In the genomic region with DNA sequence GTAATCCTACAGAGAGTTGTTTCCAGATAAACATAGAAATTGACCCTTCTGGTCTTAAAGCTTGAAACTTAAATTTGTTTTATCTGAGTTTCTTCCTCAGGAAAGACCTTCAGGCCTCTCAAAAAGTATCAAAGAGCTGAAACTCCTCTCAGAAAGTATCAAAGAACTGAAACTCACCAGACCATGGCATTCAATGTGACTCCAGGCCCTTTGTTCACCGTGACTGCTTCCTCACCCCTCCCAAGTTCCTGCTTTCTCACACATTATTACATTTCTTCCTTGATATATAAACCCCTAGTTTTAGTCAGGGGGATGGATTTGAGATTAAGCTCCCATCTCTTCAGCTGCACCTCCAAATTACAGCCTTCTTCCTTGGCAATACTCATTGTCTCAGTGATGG, we compare ENCODE assay signal across 26 cellular contexts. TPM values are rescaled to one million over a fixed set of nuclear protein-coding genes. Genes with fewer than 3 reads are reported as not detected.
A peak's percentile ranks its signal among the peaks of the same experiment; 100 is the strongest.
DNase-seq lines count a peak whose midpoint lies in the region; ATAC-seq, FAIRE-seq and TF ChIP-seq lines count a peak whose summit lies in the region.
"Had no signal": no experiment of that assay in that cellular context is flagged by ENCODE, and none has a peak within 500 bp of the region (broad histone marks: within the 10 kb centered on the region; RNA-seq: fewer than 3 reads in every experiment).

No MANE protein-coding gene starts in this region.

- H3K4me3 Mint-ChIP-seq in activated T-cell treated with anti-CD3 and anti-CD28 coated beads, Interleukin-2, amount 50 U/mL, for 72 hours: no peak overlapping the region
- no peak overlapping the region for H3K4me3 Mint-ChIP-seq in activated T-cell treated with anti-CD3 and anti-CD28 coated beads, Interleukin-2, amount 50 U/mL, for 4 hours
- H3K4me3 Mint-ChIP-seq in effector memory CD8-positive, alpha-beta T cell: no peak overlapping the region
- H3K4me3 Mint-ChIP-seq: CD4-positive, alpha-beta memory T cell; T-helper 17 cell had no signal

- TF ChIP-seq POLR2A in GM12891 (IDR thresholded peaks at IDR 0.05; ENCODE audit: low read depth, low read length): no peak

- peaks cover 12 to 28% of the 10 kb centered on the region in 2 donors for H3K36me3 Mint-ChIP-seq in activated T-cell treated with anti-CD3 and anti-CD28 coated beads, Interleukin-2, amount 50 U/mL, for 72 hours (ENCODE audit: insufficient read depth in 2 of 2)
- peaks cover 27% of the 10 kb centered on the region for H3K36me3 Mint-ChIP-seq in activated T-cell treated with anti-CD3 and anti-CD28 coated beads, Interleukin-2, amount 50 U/mL, for 4 hours (ENCODE audit: insufficient read depth)
- peaks cover 24% of the 10 kb centered on the region for H3K36me3 Mint-ChIP-seq in effector memory CD8-positive, alpha-beta T cell (ENCODE audit: insufficient read depth)

- no peak for ATAC-seq in activated T-cell treated with anti-CD3 and anti-CD28 coated beads, Interleukin-2, amount 50 U/mL, for 72 hours (replicated peaks in 1 of 2)
- ATAC-seq in activated T-cell treated with anti-CD3 and anti-CD28 coated beads, Interleukin-2, amount 50 U/mL, for 4 hours: no peak
- no peak for ATAC-seq in effector memory CD8-positive, alpha-beta T cell (replicated peaks)
- no peak for ATAC-seq in GM19452 (IDR thresholded peaks at IDR 0.05; ENCODE audit: unreplicated experiment)
- ATAC-seq: esophagus mucosa, T-helper 17 cell had no signal

- DNase-seq in activated T-cell treated with anti-CD3 and anti-CD28 coated beads, Interleukin-2, amount 50 U/mL, for 72 hours: no peak
- no peak for DNase-seq in activated T-cell treated with anti-CD3 and anti-CD28 coated beads, Interleukin-2, amount 50 U/mL, for 4 hours
- no peak for DNase-seq in GM12891 (ENCODE audit: insufficient read length, low spot score)
- DNase-seq in effector memory CD8-positive, alpha-beta T cell: no peak
- DNase-seq in renal cortical epithelial cell (ENCODE audit: low read depth): peak; percentile 69
- DNase-seq in GM03348 (ENCODE audit: low spot score): no peak
- DNase-seq in G401 (ENCODE audit: low spot score): no peak
- DNase-seq: activated CD4-positive, CD25-positive, alpha-beta regulatory T cell treated with anti-CD3 and anti-CD28 coated beads, Interleukin-2, amount 50 U/mL, for 72 hours; activated CD8-positive, alpha-beta memory T cell treated with anti-CD3 and anti-CD28 coated beads for 24 hours; activated effector memory CD4-positive, alpha-beta T cell treated with anti-CD3 and anti-CD28 coated beads, Interleukin-2, amount 50 U/mL, for 16 hours; activated T-cell treated with anti-CD3 and anti-CD28 coated beads for 4 hours; CD4-positive, alpha-beta memory T cell; dermis blood vessel endothelial cell; islet precursor cell; Kasumi-1; MV-4-11; NCI-H1436; NCI-H226; NCI-H526 treated with DMSO at 0.1 percent for 48 hours; retina; Right ventricle myocardium superior; stimulated activated naive CD4-positive, alpha-beta T cell treated with Interleukin-2 at 50 U/mL for 16 hours; T-helper 17 cell had no signal

- peak overlapping the region; percentile 19 for H3K27ac Mint-ChIP-seq in activated T-cell treated with anti-CD3 and anti-CD28 coated beads, Interleukin-2, amount 50 U/mL, for 72 hours
- H3K27ac Mint-ChIP-seq in effector memory CD8-positive, alpha-beta T cell: peak overlapping the region; percentile 30 to 59
- H3K27ac Mint-ChIP-seq: T-helper 17 cell had no signal

- in situ Hi-C loops in G401 (cut with HindIII; ENCODE audit: low sequenced_read_pairs): loop anchor here (5.0 kb wide), 1 partner anchor 35 kb away; no protein-coding TSS in a partner anchor

- peaks cover 6% of the 10 kb centered on the region for H3K4me1 Mint-ChIP-seq in activated T-cell treated with anti-CD3 and anti-CD28 coated beads, Interleukin-2, amount 50 U/mL, for 72 hours (ENCODE audit: low read depth)
- H3K4me1 Mint-ChIP-seq in activated T-cell treated with anti-CD3 and anti-CD28 coated beads, Interleukin-2, amount 50 U/mL, for 4 hours (ENCODE audit: low read depth): peaks cover 15% of the 10 kb centered on the region
- peaks cover 9 to 17% of the 10 kb centered on the region in 2 donors for H3K4me1 Mint-ChIP-seq in effector memory CD8-positive, alpha-beta T cell (ENCODE audit: low read depth in 2 of 2)

- FAIRE-seq in GM12891 (lab: Jason Lieb, UNC): peak; percentile 31
- FAIRE-seq: urothelium cell line had no signal

- no peaks in the 10 kb centered on the region for H3K27me3 Mint-ChIP-seq in activated T-cell treated with anti-CD3 and anti-CD28 coated beads, Interleukin-2, amount 50 U/mL, for 72 hours (ENCODE audit: low read depth)
- no peaks in the 10 kb centered on the region for H3K27me3 Mint-ChIP-seq in activated T-cell treated with anti-CD3 and anti-CD28 coated beads, Interleukin-2, amount 50 U/mL, for 4 hours (ENCODE audit: low read depth)
- no peaks in the 10 kb centered on the region for H3K27me3 Mint-ChIP-seq in effector memory CD8-positive, alpha-beta T cell
- H3K27me3 Mint-ChIP-seq: CD4-positive, alpha-beta memory T cell; T-helper 17 cell had no signal

- H3K9me3 Mint-ChIP-seq in activated T-cell treated with anti-CD3 and anti-CD28 coated beads, Interleukin-2, amount 50 U/mL, for 72 hours: peaks cover 4% of the 10 kb centered on the region in 2 donors
- H3K9me3 Mint-ChIP-seq in activated T-cell treated with anti-CD3 and anti-CD28 coated beads, Interleukin-2, amount 50 U/mL, for 4 hours: no peaks in the 10 kb centered on the region
- H3K9me3 Mint-ChIP-seq in effector memory CD8-positive, alpha-beta T cell: no peaks in the 10 kb centered on the region

TF ChIP-seq in GM12891, 5 proteins besides CTCF, POLR2A, EP300 and RAD21:
- TF ChIP-seq PAX5 (IDR thresholded peaks at IDR 0.05; ENCODE audit: insufficient read depth, low read length, severe bottlenecking) (peak; percentile 37), SPI1 (IDR thresholded peaks at IDR 0.05; ENCODE audit: low read depth, low read length) (no peak), POU2F2 (IDR thresholded peaks at IDR 0.05; ENCODE audit: low read depth, low read length) (no peak)

RNA-seq across cellular contexts. Expression of gene ANKMY1, which starts 6.0 kb away (rescaled TPM):
- 10 to 100 TPM; 31.6 to 44.9 TPM for total RNA-seq in activated T-cell treated with anti-CD3 and anti-CD28 coated beads, Interleukin-2, amount 50 U/mL, for 72 hours
- total RNA-seq in activated T-cell treated with anti-CD3 and anti-CD28 coated beads, Interleukin-2, amount 50 U/mL, for 4 hours: 10 to 100 TPM; 15.7 to 17.2 (median 15.8) TPM
- 8.3 TPM for polyA plus RNA-seq in GM12891 (2012; ENCODE audit: low read depth, missing spikeins)
- total RNA-seq in renal cortical epithelial cell: 4.3 and 9.7 TPM in 2 replicates
- 8.6 and 14.7 TPM in 2 replicates for total RNA-seq in G401 (2014; rRNA removed; shearing (Covaris generic))

RNA-seq across cellular contexts. Expression of gene DUSP28, which starts 8.3 kb away (rescaled TPM):
- 1 to 10 TPM; 7.1 to 7.3 TPM for total RNA-seq in activated T-cell treated with anti-CD3 and anti-CD28 coated beads, Interleukin-2, amount 50 U/mL, for 72 hours
- total RNA-seq in activated T-cell treated with anti-CD3 and anti-CD28 coated beads, Interleukin-2, amount 50 U/mL, for 4 hours: 1 to 10 TPM; 5.7 to 6.1 (median 5.9) TPM
- polyA plus RNA-seq in GM12891 (2012; ENCODE audit: low read depth, missing spikeins): 6.9 TPM
- 3.1 and 4.0 TPM in 2 replicates for total RNA-seq in renal cortical epithelial cell
- 4.9 and 5.3 TPM in 2 replicates for total RNA-seq in G401 (2014; rRNA removed; shearing (Covaris generic))

RNA-seq across cellular contexts. Expression of gene RNPEPL1, which starts 16.5 kb away (rescaled TPM):
- 10 to 100 TPM; 74.0 to 77.3 TPM for total RNA-seq in activated T-cell treated with anti-CD3 and anti-CD28 coated beads, Interleukin-2, amount 50 U/mL, for 72 hours
- 10 to 100 TPM; 40.9 to 46.0 (median 42.9) TPM for total RNA-seq in activated T-cell treated with anti-CD3 and anti-CD28 coated beads, Interleukin-2, amount 50 U/mL, for 4 hours
- polyA plus RNA-seq in GM12891 (2012; ENCODE audit: low read depth, missing spikeins): 26.9 TPM
- 14.9 and 74.1 TPM in 2 replicates for total RNA-seq in renal cortical epithelial cell
- 3.3 and 5.6 TPM in 2 replicates for total RNA-seq in G401 (2014; rRNA removed; shearing (Covaris generic))

RNA-seq across cellular contexts. Expression of gene CAPN10, which starts 34.7 kb away (rescaled TPM):
- 10 to 100 TPM; 36.9 to 43.7 TPM for total RNA-seq in activated T-cell treated with anti-CD3 and anti-CD28 coated beads, Interleukin-2, amount 50 U/mL, for 72 hours
- 10 to 100 TPM; 38.2 to 43.4 (median 41.1) TPM for total RNA-seq in activated T-cell treated with anti-CD3 and anti-CD28 coated beads, Interleukin-2, amount 50 U/mL, for 4 hours
- 15.6 TPM for polyA plus RNA-seq in GM12891 (2012; ENCODE audit: low read depth, missing spikeins)
- 29.5 and 32.8 TPM in 2 replicates for total RNA-seq in renal cortical epithelial cell
- total RNA-seq in G401 (2014; rRNA removed; shearing (Covaris generic)): 37.6 and 43.0 TPM in 2 replicates
